Comparison of ENCODE assay signal across 18 cellular contexts in the genomic region with DNA sequence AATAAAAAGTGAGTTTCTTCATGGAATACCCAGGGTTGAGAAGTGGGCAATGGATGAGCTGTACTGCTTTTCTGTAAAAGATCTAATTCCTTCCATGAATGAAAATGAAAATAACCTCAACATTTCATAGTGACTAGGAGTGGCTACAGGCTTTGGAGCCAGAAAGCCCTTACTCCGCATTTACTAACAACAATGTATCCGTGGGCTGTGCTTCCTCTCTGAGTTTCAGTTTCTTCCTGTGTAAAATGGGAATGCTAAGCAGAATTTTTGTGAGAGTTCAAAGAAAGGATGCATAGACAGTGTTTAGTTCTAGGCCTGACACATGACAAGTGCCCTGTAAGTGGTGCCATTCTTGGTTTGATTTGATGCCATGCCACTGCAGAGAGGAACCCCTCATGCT. TPM values are rescaled to one million over a fixed set of nuclear protein-coding genes. Genes with fewer than 3 reads are reported as not detected.
DNase-seq lines count a peak whose midpoint lies in the region; ATAC-seq and TF ChIP-seq lines count a peak whose summit lies in the region.
"Had no signal": no experiment of that assay in that cellular context is flagged by ENCODE, and none has a peak within 500 bp of the region (broad histone marks: within the 10 kb centered on the region; RNA-seq: fewer than 3 reads in every experiment).

No MANE protein-coding gene starts in this region.

- no peak for TF ChIP-seq CTCF in endothelial cell (IDR thresholded peaks at IDR 0.05; ENCODE audit: unreplicated experiment)
- no peak for TF ChIP-seq CTCF in esophagus muscularis mucosa (IDR thresholded peaks at IDR 0.05)

- H3K9me3 Mint-ChIP-seq in endothelial cell (ENCODE audit: unreplicated experiment), result no peaks in the 10 kb centered on the region
- H3K9me3 Mint-ChIP-seq: CD4-positive, alpha-beta T cell; H9 had no signal

- no peak for TF ChIP-seq EP300 in esophagus muscularis mucosa (IDR thresholded peaks at IDR 0.05)

- TF ChIP-seq POLR2A in esophagus muscularis mucosa (IDR thresholded peaks at IDR 0.05; ENCODE audit: low read depth), result no peak

- no peaks in the 10 kb centered on the region for H3K9me3 ChIP-seq in right cardiac atrium (ENCODE audit: control insufficient read depth, low read length)
- no peaks in the 10 kb centered on the region for H3K9me3 ChIP-seq in esophagus muscularis mucosa
- H3K9me3 ChIP-seq: SJCRH30 had no signal

- DNase-seq in NCI-H526 treated with DMSO at 0.1 percent for 48 hours (lab: John Stamatoyannopoulos, UW), result peak; percentile 22
- DNase-seq in endothelial cell (ENCODE audit: low spot score), result no peak
- no peak for DNase-seq in right cardiac atrium
- no peak for DNase-seq in sciatic nerve (ENCODE audit: low spot score)
- no peak for DNase-seq in esophagus muscularis mucosa (ENCODE audit: extremely low spot score)
- no peak for DNase-seq in inferior parietal cortex (ENCODE audit: extremely low spot score)
- DNase-seq: CD4-positive, alpha-beta T cell; H9; NCI-H187; NCI-H345; NCI-H69; SJCRH30 had no signal

- peak; percentile 38 to 83 for ATAC-seq in right cardiac atrium
- ATAC-seq in sciatic nerve, result peak; percentile 55
- no peak for ATAC-seq in GM19328 (IDR thresholded peaks at IDR 0.05; ENCODE audit: unreplicated experiment)
- no peak for ATAC-seq in GM18517 (IDR thresholded peaks at IDR 0.05; ENCODE audit: unreplicated experiment)
- ATAC-seq: K562 had no signal

- no peaks in the 10 kb centered on the region for H3K36me3 Mint-ChIP-seq in endothelial cell (ENCODE audit: low read depth, unreplicated experiment)

- intact Hi-C loops in right cardiac atrium (cut with DNase I), result no loop called here
- intact Hi-C loops in sciatic nerve (cut with DNase I), result loop anchor here (10.0 kb wide), 1 partner anchor 50 kb away; the partner anchor contains the start of gene TM4SF4
- intact Hi-C loops in esophagus muscularis mucosa (cut with DNase I), result no loop called here

- H3K27ac Mint-ChIP-seq in endothelial cell (ENCODE audit: unreplicated experiment), result peak overlapping the region; percentile 8
- H3K27ac Mint-ChIP-seq: CD4-positive, alpha-beta T cell; H9 had no signal

- peaks cover 2% of the 10 kb centered on the region for H3K27me3 Mint-ChIP-seq in endothelial cell (ENCODE audit: unreplicated experiment)
- H3K27me3 Mint-ChIP-seq: CD4-positive, alpha-beta T cell had no signal

- no peaks in the 10 kb centered on the region for H3K36me3 ChIP-seq in esophagus muscularis mucosa
- H3K36me3 ChIP-seq: SJCRH30 had no signal

- H3K4me1 Mint-ChIP-seq in endothelial cell (ENCODE audit: unreplicated experiment), result peaks cover 11% of the 10 kb centered on the region

- no peak overlapping the region for H3K27ac ChIP-seq in right cardiac atrium (ENCODE audit: low read length)
- no peak overlapping the region for H3K27ac ChIP-seq in esophagus muscularis mucosa (replicated peaks in 1 of 4)
- H3K27ac ChIP-seq: HL-60, SJCRH30 had no signal

- 52% methylated on average over 2 of the region's 2 CpGs for WGBS in right cardiac atrium
- WGBS in esophagus muscularis mucosa, result 48% methylated on average over 2 of the region's 2 CpGs

- no peak overlapping the region for H3K4me3 ChIP-seq in right cardiac atrium (ENCODE audit: low read length)
- no peak overlapping the region for H3K4me3 ChIP-seq in esophagus muscularis mucosa
- H3K4me3 ChIP-seq: K562, SJCRH30 had no signal

- H3K4me3 Mint-ChIP-seq in endothelial cell (ENCODE audit: unreplicated experiment), result no peak overlapping the region
- H3K4me3 Mint-ChIP-seq: CD4-positive, alpha-beta T cell; H9 had no signal

- no peaks in the 10 kb centered on the region for H3K27me3 ChIP-seq in right cardiac atrium (ENCODE audit: control insufficient read depth, insufficient read depth)
- no peaks in the 10 kb centered on the region for H3K27me3 ChIP-seq in esophagus muscularis mucosa
- H3K27me3 ChIP-seq: SJCRH30 had no signal

- H3K4me1 ChIP-seq in right cardiac atrium (ENCODE audit: control insufficient read depth, insufficient read depth, low read length) (no peaks in the 10 kb centered on the region), esophagus muscularis mucosa (no peaks in the 10 kb centered on the region)

RNA-seq across cellular contexts. Expression of gene TM4SF1, which starts 47.5 kb away (rescaled TPM):
- total RNA-seq in endothelial cell (ENCODE audit: unreplicated experiment) (0.97 TPM), right cardiac atrium (100 to 1,000 TPM in 1 of 4 donors, 10 to 100 TPM in 3; 70.8 to 105 (median 83.6) TPM), sciatic nerve (149 TPM), esophagus muscularis mucosa (100 to 1,000 TPM in 1 of 4 donors, 10 to 100 TPM in 3; 28.7 to 151 (median 77.7) TPM)
- 130 TPM for polyA plus RNA-seq in right cardiac atrium
- total RNA-seq: CD4-positive, alpha-beta T cell; OCI-LY7 had no signal

RNA-seq across cellular contexts. Expression of gene TM4SF4, which starts 49.6 kb away (rescaled TPM):
- total RNA-seq in endothelial cell (ENCODE audit: unreplicated experiment), result 0.67 TPM
- not detected for total RNA-seq in right cardiac atrium
- polyA plus RNA-seq in right cardiac atrium, result not detected
- not detected for total RNA-seq in sciatic nerve
- 1 to 10 TPM in 2 of 4 donors, under 1 TPM in 1, not detected in 1; 0.11 to 5.5 (median 2.7) TPM for total RNA-seq in esophagus muscularis mucosa
- total RNA-seq: CD4-positive, alpha-beta T cell; H9; OCI-LY7; RPMI7951; SJCRH30 had no signal
- polyA plus RNA-seq: K562 had no signal

Comparison
In these comparisons a context has a peak if more than half of its experiments do, and no peak if none do; other contexts are left out.
1. ATAC-seq: peak in right cardiac atrium (2 of 2) and sciatic nerve (single experiment); none in GM19328 (single experiment) and GM18517 (single experiment).
2. RNA of gene TM4SF1, which starts 47.5 kb away (total RNA-seq): 149 TPM in sciatic nerve (single experiment), 70.8 to 105 TPM in right cardiac atrium and 28.7 to 151 TPM in esophagus muscularis mucosa; 0.97 TPM in endothelial cell (single experiment); every median in the first group is over 10 times any median in the second.